In the genomic region with DNA sequence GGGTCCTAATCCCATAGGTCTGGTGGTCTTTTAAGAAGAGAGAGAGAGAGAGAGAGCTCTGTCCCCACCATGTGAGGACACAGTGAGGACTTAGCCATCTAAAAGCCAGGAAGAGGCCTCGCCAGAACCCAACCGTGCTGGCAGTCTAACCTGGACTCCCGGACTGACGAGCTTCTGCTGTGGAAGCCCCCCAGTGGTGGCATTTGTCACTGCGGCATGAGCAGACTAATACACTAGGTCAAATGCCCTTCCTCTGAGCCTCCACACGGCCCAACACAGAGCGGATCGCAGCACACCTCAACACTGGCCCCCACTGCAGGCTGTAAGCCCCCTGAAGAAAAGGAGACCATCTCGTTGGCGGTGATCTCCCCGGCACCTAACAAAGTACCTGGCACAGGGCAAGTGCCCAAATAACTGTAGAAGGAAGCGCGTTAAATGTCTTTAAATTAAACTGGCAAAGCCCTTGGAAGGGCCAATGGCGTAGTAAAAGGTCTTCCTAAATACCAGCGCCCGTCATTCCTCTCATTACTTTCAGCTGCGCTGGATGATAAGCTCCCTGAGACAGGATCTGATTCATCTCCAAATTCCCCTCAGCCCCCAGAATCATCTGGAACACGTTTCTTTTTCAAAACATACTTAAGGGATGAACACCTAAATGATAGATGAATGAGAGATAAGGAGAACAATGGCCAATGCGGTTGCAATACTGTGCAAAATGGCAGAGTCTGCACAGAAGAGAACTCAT, we compare ENCODE assay signal across 8 cellular contexts.
DNase-seq lines count a peak whose midpoint lies in the region; ATAC-seq lines count a peak whose summit lies in the region.

No MANE protein-coding gene starts in this region.

- H3K9me3 Mint-ChIP-seq in T-helper 2 cell treated with Interferon-gamma antibody and Interleukin-4, amounts not matched to agents 5 μg/mL and 100 μg/mL, for 36 hours, result no peaks in the 10 kb centered on the region

- DNase-seq in NCI-H345 (lab: John Stamatoyannopoulos, UW) (peak; percentile 18), NCI-H345 treated with DMSO at 0.1 percent for 48 hours (lab: John Stamatoyannopoulos, UW; ENCODE audit: unreplicated experiment) (no peak), HS-5 (ENCODE audit: low read depth) (peak; percentile 97), astrocyte of the hippocampus (ENCODE audit: low read depth, low spot score) (peak; percentile 86), iPS-NIHi11 (ENCODE audit: low spot score) (peak; percentile 83)
- DNase-seq in T-helper 2 cell treated with Interferon-gamma antibody and Interleukin-4, amounts not matched to agents 5 μg/mL and 100 μg/mL, for 36 hours (ENCODE audit: low spot score), result peak; percentile 38
- peak; percentile 45 to 65 for DNase-seq in stimulated activated CD4-positive, alpha-beta T cell treated with anti-CD3 and anti-CD28 coated beads, Interleukin-15, amount 100 ng/mL, for 1 hour (ENCODE audit: low read depth in 1 of 2, low spot score in 1 of 2)

- no peaks in the 10 kb centered on the region for H3K27me3 Mint-ChIP-seq in T-helper 2 cell treated with Interferon-gamma antibody and Interleukin-4, amounts not matched to agents 5 μg/mL and 100 μg/mL, for 36 hours (ENCODE audit: low read depth)

- H3K4me3 Mint-ChIP-seq in T-helper 2 cell treated with Interferon-gamma antibody and Interleukin-4, amounts not matched to agents 5 μg/mL and 100 μg/mL, for 36 hours, result no peak overlapping the region

- H3K27ac Mint-ChIP-seq in T-helper 2 cell treated with Interferon-gamma antibody and Interleukin-4, amounts not matched to agents 5 μg/mL and 100 μg/mL, for 36 hours, result no peak overlapping the region

- peaks cover 3% of the 10 kb centered on the region for H3K36me3 Mint-ChIP-seq in T-helper 2 cell treated with Interferon-gamma antibody and Interleukin-4, amounts not matched to agents 5 μg/mL and 100 μg/mL, for 36 hours (ENCODE audit: low read depth)

- ATAC-seq in GM21360 (IDR thresholded peaks at IDR 0.05; ENCODE audit: unreplicated experiment), result no peak

- peaks cover 19% of the 10 kb centered on the region for H3K4me1 Mint-ChIP-seq in T-helper 2 cell treated with Interferon-gamma antibody and Interleukin-4, amounts not matched to agents 5 μg/mL and 100 μg/mL, for 36 hours (ENCODE audit: low read depth)
